8 cellular contexts compared by ENCODE assay signal in genomic region chr16:30762991-30763725, GRCh38. TPM values are rescaled to one million over a fixed set of nuclear protein-coding genes. Genes with fewer than 3 reads are reported as not detected.
DNase-seq lines count a peak whose midpoint lies in the region; ATAC-seq, FAIRE-seq and TF ChIP-seq lines count a peak whose summit lies in the region.

No MANE protein-coding gene starts in this region.

- H3K4me1 ChIP-seq in A549 (peaks cover 19% of the 10 kb centered on the region), HUES6 (ENCODE audit: control insufficient read depth, insufficient read depth, low read length) (peaks cover 8% of the 10 kb centered on the region; the same call in 1 of the 2 replicates), mucosa of descending colon (ENCODE audit: low read depth) (peaks cover 20% of the 10 kb centered on the region)

- no peaks in the 10 kb centered on the region for H3K27me3 ChIP-seq in HUES6 (ENCODE audit: control insufficient read depth, insufficient read depth, low read length)
- no peaks in the 10 kb centered on the region for H3K27me3 ChIP-seq in bronchial epithelial cell (ENCODE audit: control insufficient read depth, insufficient read depth, low read length)

- no peak for TF ChIP-seq POLR2A in A549 (IDR thresholded peaks at IDR 0.05; ENCODE audit: low read length)

- H3K27ac ChIP-seq in A549: peak overlapping the region; percentile 88 to 91
- H3K27ac ChIP-seq in HUES6 (ENCODE audit: low read depth, low read length): no peak overlapping the region; the same call in 1 of the 2 replicates

- H3K9ac ChIP-seq in HUES6 (ENCODE audit: low read length): peak overlapping the region; percentile 91

- no peak for TF ChIP-seq EP300 in A549 (IDR thresholded peaks at IDR 0.05)

- CTCF ChIA-PET in A549 (lab: Yijun Ruan, JAX): interaction anchor here (0.7 to 4.9 kb wide), 3 partner anchors 12 to 178 kb away, joined by 3 to 18 read pairs (median 4); no protein-coding TSS in a partner anchor

- H3K4me3 ChIP-seq in A549 (peak overlapping the region; percentile 68), HUES6 (ENCODE audit: low read depth, low read length) (peak overlapping the region; percentile 91), bronchial epithelial cell (ENCODE audit: low read depth, low read length) (peak overlapping the region; percentile 71), mucosa of descending colon (no peak overlapping the region)

- intact Hi-C loops in mucosa of descending colon (cut with DNase I, micrococcal nuclease): no loop called here

- TF ChIP-seq CTCF in A549 (IDR thresholded peaks at IDR 0.05) (no peak), bronchial epithelial cell (IDR thresholded peaks at IDR 0.05; ENCODE audit: insufficient read depth, low read length, severe bottlenecking) (no peak), mucosa of descending colon (IDR thresholded peaks at IDR 0.05) (no peak)

- 68% methylated on average over 15 of the region's 15 CpGs for WGBS in A549 (ENCODE audit: missing lambda C conversion rate)

- no peak for DNase-seq in A549 (ENCODE audit: low read depth in 1 of 2, low spot score in 1 of 2)
- no peak for DNase-seq in bronchial epithelial cell (ENCODE audit: low read depth)
- peak in 2 of 3 donors; percentile 22 to 34 for DNase-seq in mucosa of descending colon
- DNase-seq in SIG-M5 (lab: John Stamatoyannopoulos, UW): no peak

- FAIRE-seq in A549 (lab: Jason Lieb, UNC): no peak
- no peak for FAIRE-seq in bronchial epithelial cell (lab: Jason Lieb, UNC)

- H3K4me2 ChIP-seq in A549: peak overlapping the region; percentile 98

- no peak for TF ChIP-seq RAD21 in A549 (conservative IDR thresholded peaks at IDR 0.05 in 1 of 2, IDR thresholded peaks at IDR 0.05 in 1 of 2)

- H3K36me3 ChIP-seq in HUES6 (ENCODE audit: control insufficient read depth, insufficient read depth, low read length) (peaks cover 61% of the 10 kb centered on the region), bronchial epithelial cell (ENCODE audit: control insufficient read depth, insufficient read depth, low read length) (peaks cover 34% of the 10 kb centered on the region), mucosa of descending colon (ENCODE audit: low read depth) (peaks cover 16% of the 10 kb centered on the region)

- POLR2A ChIA-PET in A549 (lab: Yijun Ruan, JAX): interaction anchor here (0.6 to 1.6 kb wide), 2 partner anchors 12 to 16 kb away, joined by 3 to 4 read pairs; no protein-coding TSS in a partner anchor

- ATAC-seq in A549 (no peak), mucosa of descending colon (no peak), GM19328 (IDR thresholded peaks at IDR 0.05; ENCODE audit: unreplicated experiment) (no peak), GM21786 (IDR thresholded peaks at IDR 0.05; ENCODE audit: unreplicated experiment) (no peak), HG02642 (IDR thresholded peaks at IDR 0.05; ENCODE audit: poor library complexity, unreplicated experiment) (no peak)

- H3K9me3 ChIP-seq in A549 (no peaks in the 10 kb centered on the region), HUES6 (ENCODE audit: control insufficient read depth, insufficient read depth, low read depth, low read length) (no peaks in the 10 kb centered on the region), mucosa of descending colon (no peaks in the 10 kb centered on the region)

TF ChIP-seq in A549, 52 proteins besides CTCF, POLR2A, EP300 and RAD21:
- TF ChIP-seq JUN (IDR thresholded peaks at IDR 0.05) (no peak), CBX2 (IDR thresholded peaks at IDR 0.05; ENCODE audit: borderline replicate concordance, low read depth) (no peak), EHMT2 (IDR thresholded peaks at IDR 0.05; ENCODE audit: low read depth) (no peak), HOXB13 (CRISPR knock-in tag; IDR thresholded peaks at IDR 0.05; ENCODE audit: low read depth) (no peak)

RNA-seq across cellular contexts. Expression of gene RNF40, which starts 1.0 kb away (rescaled TPM):
- 66.1 and 88.8 TPM in 2 replicates for polyA plus RNA-seq in A549 (2011; rRNA removed)
- polyA plus RNA-seq in A549 (2012; cell fraction: cytosol; rRNA removed): 46.9 and 60.1 TPM in 2 replicates
- 85.6 and 97.4 TPM in 2 replicates for polyA plus RNA-seq in A549 (2012; cell fraction: nucleus; rRNA removed)
- polyA plus RNA-seq in A549 (2017; fragmentation: RNase III; extraction: RNeasy Plus Mini Kit Qiagen cat#74134 plus additional on column Dnase treatment): 63.9 to 69.9 TPM (median 66.4 TPM) in 3 replicates
- 101 and 138 TPM in 2 replicates for polyA minus RNA-seq in A549 (2011; rRNA and poly(A)+ RNA removed)
- total RNA-seq in bronchial epithelial cell: 38.7 and 44.5 TPM in 2 replicates
- total RNA-seq in mucosa of descending colon: 100 to 1,000 TPM in 1 of 3 donors, 10 to 100 TPM in 2; 87.6 to 110 (median 96.3) TPM

RNA-seq across cellular contexts. Expression of gene CFAP119, which starts 1.3 kb away (rescaled TPM):
- 3.5 and 4.5 TPM in 2 replicates for polyA plus RNA-seq in A549 (2011; rRNA removed)
- 15.3 and 15.5 TPM in 2 replicates for polyA plus RNA-seq in A549 (2012; cell fraction: cytosol; rRNA removed)
- polyA plus RNA-seq in A549 (2012; cell fraction: nucleus; rRNA removed): 68.5 and 69.5 TPM in 2 replicates
- polyA plus RNA-seq in A549 (2017; fragmentation: RNase III; extraction: RNeasy Plus Mini Kit Qiagen cat#74134 plus additional on column Dnase treatment): 7.7 to 9.9 TPM (median 9.5 TPM) in 3 replicates
- 2.3 and 3.2 TPM in 2 replicates for polyA minus RNA-seq in A549 (2011; rRNA and poly(A)+ RNA removed)
- total RNA-seq in bronchial epithelial cell: 0.26 and 1.1 TPM in 2 replicates
- total RNA-seq in mucosa of descending colon: 1 to 10 TPM; 4.6 to 5.5 (median 5.1) TPM

RNA-seq across cellular contexts. Expression of gene PHKG2, which starts 14.9 kb away (rescaled TPM):
- polyA plus RNA-seq in A549 (2011; rRNA removed): 28.0 and 30.0 TPM in 2 replicates
- 41.6 and 46.7 TPM in 2 replicates for polyA plus RNA-seq in A549 (2012; cell fraction: cytosol; rRNA removed)
- polyA plus RNA-seq in A549 (2012; cell fraction: nucleus; rRNA removed): 198 and 211 TPM in 2 replicates
- 37.1 to 42.0 TPM (median 37.3 TPM) in 3 replicates for polyA plus RNA-seq in A549 (2017; fragmentation: RNase III; extraction: RNeasy Plus Mini Kit Qiagen cat#74134 plus additional on column Dnase treatment)
- 22.1 and 29.7 TPM in 2 replicates for polyA minus RNA-seq in A549 (2011; rRNA and poly(A)+ RNA removed)
- 10.6 and 14.2 TPM in 2 replicates for total RNA-seq in bronchial epithelial cell
- 10 to 100 TPM; 32.1 to 37.6 (median 33.0) TPM for total RNA-seq in mucosa of descending colon

RNA-seq across cellular contexts. Expression of gene ZNF629, which starts 23.8 kb away (rescaled TPM):
- polyA plus RNA-seq in A549 (2011; rRNA removed) (5.9 and 7.5 TPM in 2 replicates), A549 (2017; fragmentation: RNase III; extraction: RNeasy Plus Mini Kit Qiagen cat#74134 plus additional on column Dnase treatment) (12.3 to 13.7 TPM (median 13.6 TPM) in 3 replicates)
- 4.3 and 6.3 TPM in 2 replicates for polyA plus RNA-seq in A549 (2012; cell fraction: cytosol; rRNA removed)
- 9.1 and 10.5 TPM in 2 replicates for polyA plus RNA-seq in A549 (2012; cell fraction: nucleus; rRNA removed)
- 10.0 and 10.1 TPM in 2 replicates for polyA minus RNA-seq in A549 (2011; rRNA and poly(A)+ RNA removed)
- total RNA-seq in bronchial epithelial cell (4.2 and 5.0 TPM in 2 replicates), mucosa of descending colon (10 to 100 TPM; 13.4 to 14.9 (median 14.6) TPM)

Comparison
In these comparisons a context has a peak if more than half of its experiments do, and no peak if none do; other contexts are left out.
1. DNase-seq: peak in mucosa of descending colon (2 of 3); none in A549 (0 of 2), bronchial epithelial cell (single experiment) and SIG-M5 (single experiment).